Comparison of ENCODE assay signal across 21 cellular contexts in genomic region chr6:85516168-85516567, GRCh38.
A peak's percentile ranks its signal among the peaks of the same experiment; 100 is the strongest.
DNase-seq lines count a peak whose midpoint lies in the region; ATAC-seq, FAIRE-seq and TF ChIP-seq lines count a peak whose summit lies in the region.
"Had no signal": no experiment of that assay in that cellular context is flagged by ENCODE, and none has a peak within 500 bp of the region (broad histone marks: within the 10 kb centered on the region; RNA-seq: fewer than 3 reads in every experiment).

No MANE protein-coding gene starts in this region.

- FAIRE-seq in astrocyte (lab: Jason Lieb, UNC), result no peak
- peak; percentile 83 for FAIRE-seq in islet of Langerhans (lab: Jason Lieb, UNC)
- FAIRE-seq: GM12892 had no signal

- H3K27ac ChIP-seq in astrocyte (ENCODE audit: low read depth, low read length), result no peak overlapping the region
- no peak overlapping the region for H3K27ac ChIP-seq in heart right ventricle
- H3K27ac ChIP-seq in right atrium auricular region, result no peak overlapping the region
- H3K27ac ChIP-seq: cardiac muscle cell, neural progenitor cell, stomach, VCaP had no signal

- no peaks in the 10 kb centered on the region for H3K9me3 ChIP-seq in astrocyte (ENCODE audit: insufficient read depth, low read depth, low read length)
- no peaks in the 10 kb centered on the region for H3K9me3 ChIP-seq in heart right ventricle
- H3K9me3 ChIP-seq in right atrium auricular region, result no peaks in the 10 kb centered on the region
- H3K9me3 ChIP-seq: stomach had no signal

- no peaks in the 10 kb centered on the region for H3K79me2 ChIP-seq in astrocyte (ENCODE audit: insufficient read depth, low read length)

- intact Hi-C loops in heart right ventricle (cut with DNase I), result no loop called here

- no peaks in the 10 kb centered on the region for H4K20me1 ChIP-seq in astrocyte (ENCODE audit: insufficient read depth, low read length)

- no peak overlapping the region for H3K9ac ChIP-seq in astrocyte (ENCODE audit: low read length)
- H3K9ac ChIP-seq: neural progenitor cell had no signal

- H3K36me3 ChIP-seq in astrocyte (ENCODE audit: insufficient read depth, low read length), result peaks cover 22% of the 10 kb centered on the region
- H3K36me3 ChIP-seq in heart right ventricle, result peaks cover 0 to 96% (median 37%) of the 10 kb centered on the region in 9 donors
- H3K36me3 ChIP-seq in right atrium auricular region, result peaks cover 41% of the 10 kb centered on the region
- H3K36me3 ChIP-seq: neural progenitor cell had no signal

- no peaks in the 10 kb centered on the region for H3K4me1 Mint-ChIP-seq in astrocyte (ENCODE audit: low read depth, unreplicated experiment)
- H3K4me1 Mint-ChIP-seq: activated naive CD4-positive, alpha-beta T cell treated with anti-CD3 and anti-CD28 coated beads, Interleukin-2, amount 50 U/mL, for 24 hours; neural progenitor cell had no signal

- H3K4me2 ChIP-seq in astrocyte (ENCODE audit: low read length), result no peak overlapping the region
- H3K4me2 ChIP-seq: neural progenitor cell had no signal

- no peaks in the 10 kb centered on the region for H3K9me3 Mint-ChIP-seq in astrocyte (ENCODE audit: unreplicated experiment)
- H3K9me3 Mint-ChIP-seq: activated naive CD4-positive, alpha-beta T cell treated with anti-CD3 and anti-CD28 coated beads, Interleukin-2, amount 50 U/mL, for 24 hours; neural progenitor cell; T-helper 1 cell treated with Interleukin-12 subunit alpha and Interleukin-12 subunit beta and Interleukin-4 antibody, amounts not matched to agents 30 μg/mL and 1 μg/mL, for 36 hours had no signal

- no peak overlapping the region for H3K27ac Mint-ChIP-seq in astrocyte (ENCODE audit: unreplicated experiment)
- H3K27ac Mint-ChIP-seq: activated naive CD4-positive, alpha-beta T cell treated with anti-CD3 and anti-CD28 coated beads, Interleukin-2, amount 50 U/mL, for 24 hours; neural progenitor cell; T-helper 1 cell treated with Interleukin-12 subunit alpha and Interleukin-12 subunit beta and Interleukin-4 antibody, amounts not matched to agents 30 μg/mL and 1 μg/mL, for 36 hours had no signal

- H3K27me3 ChIP-seq in astrocyte (ENCODE audit: insufficient read depth, low read length) (no peaks in the 10 kb centered on the region), heart right ventricle (no peaks in the 10 kb centered on the region), right atrium auricular region (no peaks in the 10 kb centered on the region)
- H3K27me3 ChIP-seq: cardiac muscle cell, neural progenitor cell, stomach had no signal

- no peak overlapping the region for H2AFZ ChIP-seq in astrocyte (ENCODE audit: low read depth, low read length)
- H2AFZ ChIP-seq: neural progenitor cell had no signal

- no peak overlapping the region for H3K4me3 Mint-ChIP-seq in astrocyte (ENCODE audit: unreplicated experiment)
- H3K4me3 Mint-ChIP-seq: activated naive CD4-positive, alpha-beta T cell treated with anti-CD3 and anti-CD28 coated beads, Interleukin-2, amount 50 U/mL, for 24 hours; neural progenitor cell; T-helper 1 cell treated with Interleukin-12 subunit alpha and Interleukin-12 subunit beta and Interleukin-4 antibody, amounts not matched to agents 30 μg/mL and 1 μg/mL, for 36 hours had no signal

- DNase-seq in AG09309 (ENCODE audit: low read depth) (peak; percentile 2), HT-29 (ENCODE audit: low spot score) (peak; percentile 22), astrocyte (ENCODE audit: low read depth) (peak; percentile 3), hypothalamus (lab: John Stamatoyannopoulos, UW) (no peak), heart right ventricle (no peak), right atrium auricular region (ENCODE audit: low spot score) (no peak)
- no peak for DNase-seq in stimulated activated CD4-positive, alpha-beta T cell treated with anti-CD3 and anti-CD28 coated beads, Interleukin-12 subunit alpha, Interleukin-12 subunit beta, amount 100 ng/mL, for 4 hours
- DNase-seq: activated CD4-positive, alpha-beta T cell treated with anti-CD3 and anti-CD28 coated beads, Interleukin-2, amount 50 U/mL, for 48 hours; activated T-cell treated with anti-CD3 and anti-CD28 coated beads, Interleukin-2, amount 50 U/mL, for 1 hour; COR-L47; GDM1; left cardiac atrium; stomach had no signal

- no peaks in the 10 kb centered on the region for H3K4me1 ChIP-seq in astrocyte (ENCODE audit: insufficient read depth, low read length)
- H3K4me1 ChIP-seq in heart right ventricle, result no peaks in the 10 kb centered on the region
- no peaks in the 10 kb centered on the region for H3K4me1 ChIP-seq in right atrium auricular region
- H3K4me1 ChIP-seq: neural progenitor cell, stomach had no signal

- no peak overlapping the region for H3K4me3 ChIP-seq in AG09309 (ENCODE audit: control insufficient read depth, low read depth, low read length)
- H3K4me3 ChIP-seq in astrocyte (ENCODE audit: insufficient read depth, low read depth, low read length), result no peak overlapping the region
- no peak overlapping the region for H3K4me3 ChIP-seq in heart right ventricle
- no peak overlapping the region for H3K4me3 ChIP-seq in right atrium auricular region
- H3K4me3 ChIP-seq: cardiac muscle cell, neural progenitor cell, stomach had no signal

- ATAC-seq in heart right ventricle, result no peak
- ATAC-seq: left cardiac atrium, Right ventricle myocardium inferior had no signal

- peaks cover 9% of the 10 kb centered on the region for H3K36me3 Mint-ChIP-seq in astrocyte (ENCODE audit: low read depth, unreplicated experiment)

- no peaks in the 10 kb centered on the region for H3K27me3 Mint-ChIP-seq in astrocyte (ENCODE audit: low read depth, unreplicated experiment)
- H3K27me3 Mint-ChIP-seq: activated naive CD4-positive, alpha-beta T cell treated with anti-CD3 and anti-CD28 coated beads, Interleukin-2, amount 50 U/mL, for 24 hours had no signal

- TF ChIP-seq CTCF in AG09309 (IDR thresholded peaks at IDR 0.05; ENCODE audit: control insufficient read depth, insufficient read depth, low read depth, low read length, missing control alignments) (no peak), astrocyte (IDR thresholded peaks at IDR 0.05; ENCODE audit: insufficient read depth, low read depth, low read length) (no peak), heart right ventricle (IDR thresholded peaks at IDR 0.05) (no peak), right atrium auricular region (IDR thresholded peaks at IDR 0.05) (no peak)

Comparison
In these comparisons a context has a peak if more than half of its experiments do, and no peak if none do; other contexts are left out.
1. DNase-seq: peak in AG09309 (single experiment), HT-29 (single experiment) and astrocyte (single experiment); none in stimulated activated CD4-positive, alpha-beta T cell treated with anti-CD3 and anti-CD28 coated beads, Interleukin-12 subunit alpha, Interleukin-12 subunit beta, amount 100 ng/mL, for 4 hours (single experiment), hypothalamus (0 of 51), heart right ventricle (0 of 2) and right atrium auricular region (single experiment).